Comparison of ENCODE assay signal across 24 cellular contexts in the genomic region with DNA sequence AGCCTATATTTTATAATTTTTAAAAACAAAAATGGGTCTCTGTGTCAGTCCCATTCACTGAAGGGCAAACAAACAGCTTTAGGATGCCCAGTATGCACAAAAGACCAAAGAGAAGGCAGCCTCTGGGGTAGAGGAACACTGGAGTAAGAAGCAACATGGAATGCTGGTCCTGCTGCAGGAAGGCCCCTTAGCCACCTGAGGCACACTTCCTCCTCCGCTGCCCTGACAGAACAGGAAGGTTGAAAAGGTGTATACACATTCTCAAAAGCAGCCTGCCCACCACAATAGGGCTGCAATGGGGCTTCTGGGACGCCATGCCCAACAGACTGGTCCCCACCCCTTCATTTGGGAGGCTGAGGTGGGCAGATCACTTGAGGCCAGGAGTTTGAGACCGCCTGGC. TPM values are rescaled to one million over a fixed set of nuclear protein-coding genes. Genes with fewer than 3 reads are reported as not detected.
DNase-seq lines count a peak whose midpoint lies in the region; ATAC-seq and TF ChIP-seq lines count a peak whose summit lies in the region.
"Had no signal": no experiment of that assay in that cellular context is flagged by ENCODE, and none has a peak within 500 bp of the region (broad histone marks: within the 10 kb centered on the region; RNA-seq: fewer than 3 reads in every experiment).

No MANE protein-coding gene starts in this region.

- H3K9me3 Mint-ChIP-seq in HFFc6 (peaks cover 5% of the 10 kb centered on the region; the same call in 1 of the 2 replicates), WTC11 (peaks cover 7% of the 10 kb centered on the region)
- no peaks in the 10 kb centered on the region for H3K9me3 Mint-ChIP-seq in T-helper 2 cell treated with Interferon-gamma antibody and Interleukin-4, amounts not matched to agents 5 μg/mL and 100 μg/mL, for 36 hours
- H3K9me3 Mint-ChIP-seq: activated T-cell treated with anti-CD3 and anti-CD28 coated beads, Interleukin-2, amount 50 U/mL, for 4 hours; naive B cell had no signal

- H2AFZ ChIP-seq in osteoblast (ENCODE audit: low read length), result no peak overlapping the region

- H3K27ac ChIP-seq in osteoblast (ENCODE audit: low read depth, low read length), result peak overlapping the region; percentile 47
- H3K27ac ChIP-seq: coronary artery, KMS-11, left ventricle myocardium inferior, tibial artery had no signal

- no peaks in the 10 kb centered on the region for H3K36me3 ChIP-seq in osteoblast (ENCODE audit: insufficient read depth, low read length)
- H3K36me3 ChIP-seq: tibial artery had no signal

- H4K20me1 ChIP-seq in osteoblast (ENCODE audit: insufficient read depth, low read length), result peaks cover 11% of the 10 kb centered on the region

- POLR2A ChIA-PET in WTC11 (lab: Charles Lee), result interaction anchor here (0.7 to 1.0 kb wide), 2 partner anchors 20 to 21 kb away, joined by 3 to 7 read pairs; partner anchors contain the start of genes DRC3 and TOM1L2

- peak; percentile 43 for DNase-seq in ELF-1 (ENCODE audit: low read depth, low spot score)
- no peak for DNase-seq in HFFc6
- peak; percentile 42 for DNase-seq in WTC11 (ENCODE audit: low spot score)
- no peak for DNase-seq in osteoblast (ENCODE audit: insufficient read length, low spot score, missing footprints)
- no peak for DNase-seq in T-helper 2 cell treated with Interferon-gamma antibody and Interleukin-4, amounts not matched to agents 5 μg/mL and 100 μg/mL, for 36 hours (ENCODE audit: low spot score)
- no peak for DNase-seq in hepatic stellate cell (ENCODE audit: low spot score)
- no peak for DNase-seq in NCI-H2227 (lab: John Stamatoyannopoulos, UW; ENCODE audit: unreplicated experiment)
- DNase-seq in central memory CD4-positive, alpha-beta T cell, result no peak
- DNase-seq: activated CD4-positive, CD25-positive, alpha-beta regulatory T cell; activated CD8-positive, alpha-beta memory T cell treated with anti-CD3 and anti-CD28 coated beads, Interleukin-2, amount 10 ng/mL, durations not matched to agents 7 days and 5 days; activated gamma-delta T cell; activated T-cell treated with anti-CD3 and anti-CD28 coated beads, Interleukin-2, amount 50 U/mL, for 4 hours; C1 segment of cervical spinal cord; DMS153; effector memory CD4-positive, alpha-beta T cell; glutamatergic neuron; islet precursor cell; left ventricle myocardium inferior; midbrain; naive B cell; stimulated activated CD4-positive, alpha-beta T cell treated with anti-CD3 and anti-CD28 coated beads, Interleukin-4, amount 100 ng/mL, for 4 hours; tibial artery had no signal

- peaks cover 84% of the 10 kb centered on the region for H3K79me2 ChIP-seq in osteoblast (ENCODE audit: insufficient read depth, low read length)

- no peak overlapping the region for H3K4me2 ChIP-seq in osteoblast (ENCODE audit: insufficient read depth, low read length)
- H3K4me2 ChIP-seq: KMS-11 had no signal

- H3K4me1 Mint-ChIP-seq in HFFc6 (ENCODE audit: low read depth), result peaks cover 80% of the 10 kb centered on the region
- H3K4me1 Mint-ChIP-seq in WTC11, result peaks cover 15% of the 10 kb centered on the region
- H3K4me1 Mint-ChIP-seq in T-helper 2 cell treated with Interferon-gamma antibody and Interleukin-4, amounts not matched to agents 5 μg/mL and 100 μg/mL, for 36 hours (ENCODE audit: low read depth), result peaks cover 28% of the 10 kb centered on the region

- peak; percentile 76 for ATAC-seq in WTC11
- ATAC-seq: activated CD8-positive, alpha-beta memory T cell treated with anti-CD3 and anti-CD28 coated beads, Interleukin-2, amount 10 ng/mL, durations not matched to agents 7 days and 5 days; activated T-cell treated with anti-CD3 and anti-CD28 coated beads, Interleukin-2, amount 50 U/mL, for 4 hours had no signal

- no peak overlapping the region for H3K4me3 ChIP-seq in osteoblast (ENCODE audit: insufficient read depth, low read length)
- H3K4me3 ChIP-seq: coronary artery, left ventricle myocardium inferior, tibial artery had no signal

- no peaks in the 10 kb centered on the region for H3K27me3 Mint-ChIP-seq in HFFc6 (ENCODE audit: insufficient read depth)
- no peaks in the 10 kb centered on the region; the same call in 1 of the 2 replicates for H3K27me3 Mint-ChIP-seq in WTC11 (ENCODE audit: low read depth)
- H3K27me3 Mint-ChIP-seq in T-helper 2 cell treated with Interferon-gamma antibody and Interleukin-4, amounts not matched to agents 5 μg/mL and 100 μg/mL, for 36 hours (ENCODE audit: low read depth), result no peaks in the 10 kb centered on the region
- H3K27me3 Mint-ChIP-seq: activated CD8-positive, alpha-beta memory T cell treated with anti-CD3 and anti-CD28 coated beads, Interleukin-2, amount 10 ng/mL, durations not matched to agents 7 days and 5 days; naive B cell had no signal

- CTCF ChIA-PET in WTC11 (lab: Charles Lee), result interaction anchor here (1.6 kb wide), 1 partner anchor 31 kb away, joined by 4 read pairs; no protein-coding TSS in a partner anchor

- peaks cover 33% of the 10 kb centered on the region for H3K4me1 ChIP-seq in osteoblast (ENCODE audit: insufficient read depth, low read length)

- H3K36me3 Mint-ChIP-seq in HFFc6 (ENCODE audit: low read depth) (peaks cover 28% of the 10 kb centered on the region), WTC11 (no peaks in the 10 kb centered on the region)
- H3K36me3 Mint-ChIP-seq in T-helper 2 cell treated with Interferon-gamma antibody and Interleukin-4, amounts not matched to agents 5 μg/mL and 100 μg/mL, for 36 hours (ENCODE audit: low read depth), result peaks cover 20% of the 10 kb centered on the region

- H3K9me3 ChIP-seq in osteoblast (ENCODE audit: low read depth, low read length), result no peaks in the 10 kb centered on the region
- H3K9me3 ChIP-seq: left ventricle myocardium inferior, tibial artery had no signal

- H3K4me3 Mint-ChIP-seq in HFFc6 (no peak overlapping the region), WTC11 (no peak overlapping the region)
- no peak overlapping the region for H3K4me3 Mint-ChIP-seq in T-helper 2 cell treated with Interferon-gamma antibody and Interleukin-4, amounts not matched to agents 5 μg/mL and 100 μg/mL, for 36 hours
- H3K4me3 Mint-ChIP-seq: activated CD8-positive, alpha-beta memory T cell treated with anti-CD3 and anti-CD28 coated beads, Interleukin-2, amount 10 ng/mL, durations not matched to agents 7 days and 5 days; activated T-cell treated with anti-CD3 and anti-CD28 coated beads, Interleukin-2, amount 50 U/mL, for 4 hours had no signal

- TF ChIP-seq CTCF in HFFc6 (IDR thresholded peaks at IDR 0.05), result no peak
- no peak for TF ChIP-seq CTCF in WTC11 (IDR thresholded peaks at IDR 0.05)
- no peak for TF ChIP-seq CTCF in osteoblast (IDR thresholded peaks at IDR 0.05; ENCODE audit: extremely low read depth, low read depth, low read length)

- H3K27ac Mint-ChIP-seq in HFFc6, result peak overlapping the region; percentile 92
- H3K27ac Mint-ChIP-seq in WTC11, result no peak overlapping the region
- H3K27ac Mint-ChIP-seq in T-helper 2 cell treated with Interferon-gamma antibody and Interleukin-4, amounts not matched to agents 5 μg/mL and 100 μg/mL, for 36 hours, result no peak overlapping the region
- H3K27ac Mint-ChIP-seq: activated CD8-positive, alpha-beta memory T cell treated with anti-CD3 and anti-CD28 coated beads, Interleukin-2, amount 10 ng/mL, durations not matched to agents 7 days and 5 days had no signal

- H3K27me3 ChIP-seq in osteoblast (ENCODE audit: insufficient read depth, low read length), result no peaks in the 10 kb centered on the region
- H3K27me3 ChIP-seq: tibial artery had no signal

TF ChIP-seq in WTC11, 78 proteins besides CTCF, POLR2A, EP300 and RAD21 (continues in another document):
- no peak for TF ChIP-seq CBFB (CRISPR knock-in tag; IDR thresholded peaks at IDR 0.05; ENCODE audit: low read depth)
- TF ChIP-seq, protein P1, sequence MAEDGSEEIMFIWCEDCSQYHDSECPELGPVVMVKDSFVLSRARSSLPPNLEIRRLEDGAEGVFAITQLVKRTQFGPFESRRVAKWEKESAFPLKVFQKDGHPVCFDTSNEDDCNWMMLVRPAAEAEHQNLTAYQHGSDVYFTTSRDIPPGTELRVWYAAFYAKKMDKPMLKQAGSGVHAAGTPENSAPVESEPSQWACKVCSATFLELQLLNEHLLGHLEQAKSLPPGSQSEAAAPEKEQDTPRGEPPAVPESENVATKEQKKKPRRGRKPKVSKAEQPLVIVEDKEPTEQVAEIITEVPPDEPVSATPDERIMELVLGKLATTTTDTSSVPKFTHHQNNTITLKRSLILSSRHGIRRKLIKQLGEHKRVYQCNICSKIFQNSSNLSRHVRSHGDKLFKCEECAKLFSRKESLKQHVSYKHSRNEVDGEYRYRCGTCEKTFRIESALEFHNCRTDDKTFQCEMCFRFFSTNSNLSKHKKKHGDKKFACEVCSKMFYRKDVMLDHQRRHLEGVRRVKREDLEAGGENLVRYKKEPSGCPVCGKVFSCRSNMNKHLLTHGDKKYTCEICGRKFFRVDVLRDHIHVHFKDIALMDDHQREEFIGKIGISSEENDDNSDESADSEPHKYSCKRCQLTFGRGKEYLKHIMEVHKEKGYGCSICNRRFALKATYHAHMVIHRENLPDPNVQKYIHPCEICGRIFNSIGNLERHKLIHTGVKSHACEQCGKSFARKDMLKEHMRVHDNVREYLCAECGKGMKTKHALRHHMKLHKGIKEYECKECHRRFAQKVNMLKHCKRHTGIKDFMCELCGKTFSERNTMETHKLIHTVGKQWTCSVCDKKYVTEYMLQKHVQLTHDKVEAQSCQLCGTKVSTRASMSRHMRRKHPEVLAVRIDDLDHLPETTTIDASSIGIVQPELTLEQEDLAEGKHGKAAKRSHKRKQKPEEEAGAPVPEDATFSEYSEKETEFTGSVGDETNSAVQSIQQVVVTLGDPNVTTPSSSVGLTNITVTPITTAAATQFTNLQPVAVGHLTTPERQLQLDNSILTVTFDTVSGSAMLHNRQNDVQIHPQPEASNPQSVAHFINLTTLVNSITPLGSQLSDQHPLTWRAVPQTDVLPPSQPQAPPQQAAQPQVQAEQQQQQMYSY (CRISPR knock-in tag; IDR thresholded peaks at IDR 0.05), result no peak
- TF ChIP-seq SOX15 (CRISPR knock-in tag; IDR thresholded peaks at IDR 0.05), result no peak
- no peak for TF ChIP-seq SP1 (CRISPR knock-in tag; conservative IDR thresholded peaks at IDR 0.05)
- TF ChIP-seq, protein P2, sequence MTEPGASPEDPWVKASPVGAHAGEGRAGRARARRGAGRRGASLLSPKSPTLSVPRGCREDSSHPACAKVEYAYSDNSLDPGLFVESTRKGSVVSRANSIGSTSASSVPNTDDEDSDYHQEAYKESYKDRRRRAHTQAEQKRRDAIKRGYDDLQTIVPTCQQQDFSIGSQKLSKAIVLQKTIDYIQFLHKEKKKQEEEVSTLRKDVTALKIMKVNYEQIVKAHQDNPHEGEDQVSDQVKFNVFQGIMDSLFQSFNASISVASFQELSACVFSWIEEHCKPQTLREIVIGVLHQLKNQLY (CRISPR knock-in tag; IDR thresholded peaks at IDR 0.05), result no peak
- TF ChIP-seq ZNF138 (CRISPR knock-in tag; conservative IDR thresholded peaks at IDR 0.05), result no peak
- TF ChIP-seq ETV6 (CRISPR knock-in tag; IDR thresholded peaks at IDR 0.05), result no peak

RNA-seq across cellular contexts. Expression of gene TOM1L2, which starts 19.5 kb away (rescaled TPM):
- 100 to 1,000 TPM in 4 of 6 experiments, 10 to 100 TPM in 2; 92.1 to 144 (median 101) TPM for total RNA-seq in HFFc6 (2021; fragmentation: NEBNext Ultra II Directional; extraction: Animal tissue kit (Norgen Biotek cat#: 25700))
- total RNA-seq in WTC11 (2021) (5.2 to 6.7 TPM (median 6.4 TPM) in 3 replicates), osteoblast (32.1 and 38.7 TPM in 2 replicates)

RNA-seq across cellular contexts. Expression of gene DRC3, which starts 20.0 kb away (rescaled TPM):
- total RNA-seq in HFFc6 (2021; fragmentation: NEBNext Ultra II Directional; extraction: Animal tissue kit (Norgen Biotek cat#: 25700)), result under 1 TPM; 0.37 to 0.73 (median 0.61) TPM
- total RNA-seq in WTC11 (2021) (0.34 to 0.48 TPM (median 0.42 TPM) in 3 replicates), osteoblast (1.8 and 2.9 TPM in 2 replicates)
- total RNA-seq: activated CD8-positive, alpha-beta memory T cell treated with anti-CD3 and anti-CD28 coated beads, Interleukin-2, amount 10 ng/mL, durations not matched to agents 7 days and 5 days had no signal

Comparison
In these comparisons a context has a peak if more than half of its experiments do, and no peak if none do; other contexts are left out.
1. DNase-seq: peak in ELF-1 (single experiment) and WTC11 (single experiment); none in HFFc6 (single experiment), osteoblast (single experiment), T-helper 2 cell treated with Interferon-gamma antibody and Interleukin-4, amounts not matched to agents 5 μg/mL and 100 μg/mL, for 36 hours (single experiment), hepatic stellate cell (single experiment), NCI-H2227 (single experiment) and central memory CD4-positive, alpha-beta T cell (single experiment).